In the genomic region with DNA sequence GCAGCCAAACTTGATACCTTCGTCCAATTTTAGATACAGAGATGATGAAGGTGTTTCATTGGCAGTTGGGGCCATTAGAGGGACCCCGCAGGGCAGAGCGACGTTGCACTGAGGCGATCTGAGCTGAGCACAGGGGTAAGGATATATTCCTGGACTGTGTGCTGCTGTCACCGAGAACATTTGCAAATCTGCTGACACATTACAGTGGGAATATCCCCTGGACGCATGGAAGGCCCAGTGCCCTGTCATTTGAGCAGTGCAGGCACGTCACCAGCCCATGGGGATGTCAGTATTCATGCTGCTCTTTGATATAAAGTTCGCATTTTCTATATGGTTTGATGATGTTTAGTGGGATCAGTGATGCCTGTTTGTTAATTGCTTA, we compare ENCODE assay signal across 8 cellular contexts. TPM values are rescaled to one million over a fixed set of nuclear protein-coding genes. Genes with fewer than 3 reads are reported as not detected.
A peak's percentile ranks its signal among the peaks of the same experiment; 100 is the strongest.
DNase-seq lines count a peak whose midpoint lies in the region; ATAC-seq and TF ChIP-seq lines count a peak whose summit lies in the region.

No MANE protein-coding gene starts in this region.

- no peak overlapping the region for H4K8ac ChIP-seq in neuronal stem cell (ENCODE audit: low read depth, low read length)

- no peak overlapping the region for H3K27ac ChIP-seq in neuronal stem cell (replicated peaks; ENCODE audit: low read length)
- H3K27ac ChIP-seq in prostate gland: no peak overlapping the region

- no peak overlapping the region for H2BK12ac ChIP-seq in neuronal stem cell (ENCODE audit: low read length)

- no peak for DNase-seq in central memory CD8-positive, alpha-beta T cell (ENCODE audit: low spot score in 2 of 2)
- DNase-seq in neuronal stem cell (ENCODE audit: low spot score): no peak
- no peak for DNase-seq in central memory CD4-positive, alpha-beta T cell
- no peak for DNase-seq in stimulated activated CD4-positive, alpha-beta T cell treated with anti-CD3 and anti-CD28 coated beads, Interleukin-4, amount 100 ng/mL, for 24 hours
- DNase-seq in prostate gland (ENCODE audit: low spot score): no peak
- DNase-seq in iPS-NIHi11 (ENCODE audit: low spot score): no peak

- peaks cover 12% of the 10 kb centered on the region for H3K4me1 Mint-ChIP-seq in central memory CD8-positive, alpha-beta T cell

- intact Hi-C loops in prostate gland (cut with DNase I): loop anchor here (5.0 to 10.0 kb wide), 6 partner anchors 117 to 1639 kb away; no protein-coding TSS in a partner anchor

- no peak overlapping the region for H3K23ac ChIP-seq in neuronal stem cell (ENCODE audit: low read depth, low read length, poor library complexity)

- H2BK5ac ChIP-seq in neuronal stem cell (ENCODE audit: low read length): no peak overlapping the region

- H2AFZ ChIP-seq in neuronal stem cell (ENCODE audit: low read length): peak overlapping the region; percentile 58

- no peaks in the 10 kb centered on the region for H3K79me1 ChIP-seq in neuronal stem cell (ENCODE audit: low read depth, low read length)

- H3K9me3 ChIP-seq in neuronal stem cell (replicated peaks in 1 of 2; ENCODE audit: control insufficient read depth in 2 of 2, insufficient read depth in 1 of 2, low read depth in 1 of 2, low read length in 2 of 2) (peaks cover 4 to 8% of the 10 kb centered on the region in 2 donors), prostate gland (no peaks in the 10 kb centered on the region)

- H3K4me2 ChIP-seq in neuronal stem cell (ENCODE audit: insufficient read depth, low read length, poor library complexity, severe bottlenecking): no peak overlapping the region

- ATAC-seq in GM18498 (IDR thresholded peaks at IDR 0.05; ENCODE audit: unreplicated experiment) (peak; percentile 22), HG03103 (IDR thresholded peaks at IDR 0.05; ENCODE audit: low read depth, unreplicated experiment) (peak; percentile 2)
- ATAC-seq in central memory CD8-positive, alpha-beta T cell (replicated peaks; ENCODE audit: extremely low read depth, poor library complexity, severe bottlenecking): no peak

- WGBS in neuronal stem cell (ENCODE audit: extremely low coverage in 2 of 2, insufficient read length in 2 of 2, insufficient replicate concordance in 1 of 2), 2 donors: no CpG with 5 or more reads among the region's 9 CpGs
- WGBS in prostate gland: 33% methylated on average over 9 of the region's 9 CpGs

- peaks cover 0 to 7% of the 10 kb centered on the region in 2 donors for H3K4me1 ChIP-seq in neuronal stem cell (ENCODE audit: control insufficient read depth in 2 of 2, insufficient read depth in 1 of 2, low read depth in 1 of 2, low read length in 2 of 2)
- no peaks in the 10 kb centered on the region for H3K4me1 ChIP-seq in prostate gland (replicated peaks)

- peak overlapping the region; percentile 52 for H3K27ac Mint-ChIP-seq in central memory CD8-positive, alpha-beta T cell (ENCODE audit: low read depth)

- peaks cover 2% of the 10 kb centered on the region for H3K36me3 Mint-ChIP-seq in central memory CD8-positive, alpha-beta T cell (ENCODE audit: insufficient read depth)

- no peak overlapping the region for H3K14ac ChIP-seq in neuronal stem cell (ENCODE audit: low read length)

- no peak overlapping the region for H3K9ac ChIP-seq in neuronal stem cell (ENCODE audit: low read depth, low read length, poor library complexity)

- no peak for TF ChIP-seq CTCF in prostate gland (IDR thresholded peaks at IDR 0.05)

- H2BK120ac ChIP-seq in neuronal stem cell (ENCODE audit: low read depth, low read length): no peak overlapping the region

- H2AK5ac ChIP-seq in neuronal stem cell (ENCODE audit: low read depth, low read length): no peak overlapping the region

- H3K4ac ChIP-seq in neuronal stem cell (ENCODE audit: low read length): no peak overlapping the region

- TF ChIP-seq POLR2A in prostate gland (IDR thresholded peaks at IDR 0.05): no peak

- H3K9me3 Mint-ChIP-seq in central memory CD8-positive, alpha-beta T cell: no peaks in the 10 kb centered on the region

- H2BK15ac ChIP-seq in neuronal stem cell (ENCODE audit: low read length): no peak overlapping the region

- H3K36me3 ChIP-seq in neuronal stem cell (replicated peaks in 1 of 2; ENCODE audit: control insufficient read depth in 2 of 2, insufficient read depth in 2 of 2, low read length in 2 of 2): no peaks in the 10 kb centered on the region
- H3K36me3 ChIP-seq in prostate gland: no peaks in the 10 kb centered on the region

- H3K27me3 ChIP-seq in neuronal stem cell (ENCODE audit: control insufficient read depth in 3 of 3, insufficient read depth in 3 of 3, low read depth in 1 of 3, low read length in 3 of 3) (no peaks in the 10 kb centered on the region), prostate gland (replicated peaks; ENCODE audit: insufficient read depth) (no peaks in the 10 kb centered on the region)

- no peak overlapping the region for H3K4me3 Mint-ChIP-seq in central memory CD8-positive, alpha-beta T cell

- peaks cover 6% of the 10 kb centered on the region for H3K27me3 Mint-ChIP-seq in central memory CD8-positive, alpha-beta T cell

- no peak overlapping the region for H3K18ac ChIP-seq in neuronal stem cell (ENCODE audit: low read length)

- H3K4me3 ChIP-seq in neuronal stem cell (ENCODE audit: low read length in 2 of 2): no peak overlapping the region
- peak overlapping the region in 1 of 2 donors; percentile 5 for H3K4me3 ChIP-seq in prostate gland

- no peak overlapping the region for H4K91ac ChIP-seq in neuronal stem cell (ENCODE audit: low read depth, low read length, poor library complexity)

RNA-seq across cellular contexts. Expression of a gene that starts 10.4 kb away (rescaled TPM):
- polyA plus RNA-seq in neuronal stem cell (2013, experiment 1 of 2): 70.2 TPM
- polyA plus RNA-seq in neuronal stem cell (2013, experiment 2 of 2): 68.6 TPM
- total RNA-seq in prostate gland: 100 to 1,000 TPM in 1 of 2 donors, 10 to 100 TPM in 1; 63.7 to 121 TPM
